27 cellular contexts compared by ENCODE assay signal in the genomic region with DNA sequence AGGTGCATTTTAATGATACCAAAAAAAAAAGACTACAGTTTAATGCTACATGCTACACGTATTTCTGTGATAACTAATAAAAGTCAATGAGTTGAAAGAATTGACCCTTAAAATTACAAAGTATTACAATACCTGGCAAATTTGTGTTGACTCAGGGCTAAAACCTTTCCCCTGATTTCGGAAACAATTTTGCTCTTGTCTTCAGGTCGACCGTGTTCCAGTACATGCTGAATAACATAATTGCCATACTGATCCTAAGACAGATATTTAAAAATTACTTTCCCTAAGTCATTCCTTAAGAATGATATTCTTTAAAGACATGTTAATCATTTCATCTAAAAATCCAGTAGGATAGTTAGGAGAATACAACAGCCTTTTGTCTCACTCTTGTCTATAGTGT.
"Had no signal": no experiment of that assay in that cellular context is flagged by ENCODE, and none has a peak within 500 bp of the region (broad histone marks: within the 10 kb centered on the region; RNA-seq: fewer than 3 reads in every experiment).

No MANE protein-coding gene starts in this region.

- ATAC-seq: stimulated activated effector memory CD8-positive, alpha-beta T cell treated with anti-CD3 and anti-CD28 coated beads, Interleukin-12 subunit alpha, Interleukin-12 subunit beta, amount 100 ng/mL, for 72 hours; stimulated activated memory B cell treated with anti-CD40 and anti-IgM and Interleukin-4, amounts not matched to agents 10 μg/mL and 1 μg/mL and 100 μg/mL, for 72 hours; stimulated activated naive B cell treated with anti-CD40 and anti-IgM and Interleukin-4, amounts not matched to agents 10 μg/mL and 1 μg/mL and 100 μg/mL, for 72 hours; stimulated activated naive CD8-positive, alpha-beta T cell treated with anti-CD3 and anti-CD28 coated beads, Interleukin-15, amount 100 ng/mL, for 72 hours; stimulated activated naive CD8-positive, alpha-beta T cell treated with anti-CD3 and anti-CD28 coated beads, Interleukin-15, Interleukin-2, amounts not matched to agents 100 U/mL and 50 U/mL, for 24 hours; upper lobe of right lung had no signal

- H3K36me3 ChIP-seq: uterus had no signal

- DNase-seq: stimulated activated CD4-positive, alpha-beta T cell treated with anti-CD3 and anti-CD28 coated beads, Interleukin-2, amount 100 ng/mL, for 48 hours; stimulated activated CD4-positive, alpha-beta T cell treated with anti-CD3 and anti-CD28 coated beads, Interleukin-4, amount 100 ng/mL, for 1 hour; stimulated activated CD4-positive, alpha-beta T cell treated with anti-CD3 and anti-CD28 coated beads, Interleukin-4, amount 100 ng/mL, for 24 hours; stimulated activated CD4-positive, alpha-beta T cell treated with anti-CD3 and anti-CD28 coated beads, Interleukin-4, amount 100 ng/mL, for 4 hours; stimulated activated CD8-positive, alpha-beta memory T cell treated with anti-CD3 and anti-CD28 coated beads, Interleukin-4, amount 100 ng/mL, for 48 hours; stimulated activated naive B cell treated with anti-CD40 and anti-IgM and Interleukin-4, amounts not matched to agents 10 μg/mL and 1 μg/mL and 100 μg/mL, for 72 hours; stimulated activated naive CD4-positive, alpha-beta T cell; stimulated activated naive CD4-positive, alpha-beta T cell treated with Interleukin-2 at 50 U/mL for 16 hours; stimulated activated naive CD8-positive, alpha-beta T cell treated with anti-CD3 and anti-CD28 coated beads, Interleukin-15, amount 100 ng/mL, for 72 hours; stimulated activated naive CD8-positive, alpha-beta T cell treated with anti-CD3 and anti-CD28 coated beads, Interleukin-15, Interleukin-2, amounts not matched to agents 100 U/mL and 50 U/mL, for 24 hours; stomach; substantia nigra; testis; thyroid gland; tibial artery; transverse colon; upper lobe of left lung; upper lobe of right lung; uterus had no signal

- H3K9me3 Mint-ChIP-seq: stimulated activated effector memory CD8-positive, alpha-beta T cell treated with anti-CD3 and anti-CD28 coated beads, Interleukin-12 subunit alpha, Interleukin-12 subunit beta, amount 100 ng/mL, for 72 hours; stimulated activated memory B cell treated with anti-CD40 and anti-IgM and Interleukin-4, amounts not matched to agents 10 μg/mL and 1 μg/mL and 100 μg/mL, for 72 hours; stimulated activated naive B cell treated with anti-CD40 and anti-IgM and Interleukin-4, amounts not matched to agents 10 μg/mL and 1 μg/mL and 100 μg/mL, for 72 hours; stimulated activated naive CD8-positive, alpha-beta T cell treated with anti-CD3 and anti-CD28 coated beads, Interleukin-15, amount 100 ng/mL, for 72 hours; stimulated activated naive CD8-positive, alpha-beta T cell treated with anti-CD3 and anti-CD28 coated beads, Interleukin-15, Interleukin-2, amounts not matched to agents 100 ng/mL and 50 ng/mL, for 24 hours; type B pancreatic cell had no signal

- H3K27me3 ChIP-seq: stomach, suprapubic skin, testis, thyroid gland, tibial artery, tibial nerve, transverse colon, upper lobe of left lung, upper lobe of right lung, uterus, vagina had no signal

- H3K4me1 ChIP-seq: stomach, suprapubic skin, testis, thyroid gland, tibial artery, tibial nerve, transverse colon, upper lobe of left lung, upper lobe of right lung, uterus, vagina had no signal

- H3K27ac Mint-ChIP-seq: stimulated activated effector memory CD8-positive, alpha-beta T cell treated with anti-CD3 and anti-CD28 coated beads, Interleukin-12 subunit alpha, Interleukin-12 subunit beta, amount 100 ng/mL, for 72 hours; stimulated activated naive CD8-positive, alpha-beta T cell treated with anti-CD3 and anti-CD28 coated beads, Interleukin-15, Interleukin-2, amounts not matched to agents 100 ng/mL and 50 ng/mL, for 24 hours; type B pancreatic cell had no signal

- H3K4me3 ChIP-seq: stomach, suprapubic skin, testis, thoracic aorta, thyroid gland, tibial artery, tibial nerve, transverse colon, upper lobe of left lung, upper lobe of right lung, uterus, vagina had no signal

- H3K9me3 ChIP-seq: stomach, suprapubic skin, testis, thoracic aorta, thyroid gland, tibial artery, tibial nerve, transverse colon, upper lobe of left lung, upper lobe of right lung, uterus, vagina had no signal

- H3K4me3 Mint-ChIP-seq: stimulated activated effector memory CD8-positive, alpha-beta T cell treated with anti-CD3 and anti-CD28 coated beads, Interleukin-12 subunit alpha, Interleukin-12 subunit beta, amount 100 ng/mL, for 72 hours; stimulated activated memory B cell treated with anti-CD40 and anti-IgM and Interleukin-4, amounts not matched to agents 10 μg/mL and 1 μg/mL and 100 μg/mL, for 72 hours; stimulated activated naive B cell treated with anti-CD40 and anti-IgM and Interleukin-4, amounts not matched to agents 10 μg/mL and 1 μg/mL and 100 μg/mL, for 72 hours; stimulated activated naive CD8-positive, alpha-beta T cell treated with anti-CD3 and anti-CD28 coated beads, Interleukin-15, amount 100 ng/mL, for 72 hours; stimulated activated naive CD8-positive, alpha-beta T cell treated with anti-CD3 and anti-CD28 coated beads, Interleukin-15, Interleukin-2, amounts not matched to agents 100 ng/mL and 50 ng/mL, for 24 hours; type B pancreatic cell had no signal

- H3K27ac ChIP-seq: stomach, suprapubic skin, testis, thoracic aorta, thyroid gland, tibial artery, tibial nerve, transverse colon, upper lobe of left lung, upper lobe of right lung, uterus, vagina had no signal

- H3K27me3 Mint-ChIP-seq: stimulated activated memory B cell treated with anti-CD40 and anti-IgM and Interleukin-4, amounts not matched to agents 10 μg/mL and 1 μg/mL and 100 μg/mL, for 72 hours; stimulated activated naive B cell treated with anti-CD40 and anti-IgM and Interleukin-4, amounts not matched to agents 10 μg/mL and 1 μg/mL and 100 μg/mL, for 72 hours; stimulated activated naive CD8-positive, alpha-beta T cell treated with anti-CD3 and anti-CD28 coated beads, Interleukin-15, amount 100 ng/mL, for 72 hours; stimulated activated naive CD8-positive, alpha-beta T cell treated with anti-CD3 and anti-CD28 coated beads, Interleukin-15, Interleukin-2, amounts not matched to agents 100 ng/mL and 50 ng/mL, for 24 hours; type B pancreatic cell had no signal

- H3K4me1 Mint-ChIP-seq: stimulated activated effector memory CD8-positive, alpha-beta T cell treated with anti-CD3 and anti-CD28 coated beads, Interleukin-12 subunit alpha, Interleukin-12 subunit beta, amount 100 ng/mL, for 72 hours; stimulated activated memory B cell treated with anti-CD40 and anti-IgM and Interleukin-4, amounts not matched to agents 10 μg/mL and 1 μg/mL and 100 μg/mL, for 72 hours; stimulated activated naive B cell treated with anti-CD40 and anti-IgM and Interleukin-4, amounts not matched to agents 10 μg/mL and 1 μg/mL and 100 μg/mL, for 72 hours; stimulated activated naive CD8-positive, alpha-beta T cell treated with anti-CD3 and anti-CD28 coated beads, Interleukin-15, amount 100 ng/mL, for 72 hours had no signal
